Comparison of ENCODE assay signal across 25 cellular contexts in genomic region chr3:38653685-38654537, GRCh38. TPM values are rescaled to one million over a fixed set of nuclear protein-coding genes. Genes with fewer than 3 reads are reported as not detected.
A peak's percentile ranks its signal among the peaks of the same experiment; 100 is the strongest.
DNase-seq lines count a peak whose midpoint lies in the region; ATAC-seq, FAIRE-seq and TF ChIP-seq lines count a peak whose summit lies in the region.
"Had no signal": no experiment of that assay in that cellular context is flagged by ENCODE, and none has a peak within 500 bp of the region (broad histone marks: within the 10 kb centered on the region; RNA-seq: fewer than 3 reads in every experiment).

No MANE protein-coding gene starts in this region.

- H3K36me3 ChIP-seq in hepatocyte (replicated peaks; ENCODE audit: insufficient read depth, low read depth) = no peaks in the 10 kb centered on the region
- no peaks in the 10 kb centered on the region for H3K36me3 ChIP-seq in small intestine (ENCODE audit: control insufficient read depth in 2 of 2, insufficient read depth in 2 of 2, low read length in 2 of 2)
- H3K36me3 ChIP-seq: BLaER1 treated with 17β-estradiol and CSF1 and Interleukin-3, amounts not matched to agents 10 nM and 100 nM; HAP-1 had no signal

- H3K4me3 ChIP-seq in hepatocyte (no peak overlapping the region), small intestine (ENCODE audit: low read depth in 1 of 2, low read length in 2 of 2) (no peak overlapping the region)
- H3K4me3 ChIP-seq: BLaER1 treated with 17β-estradiol and CSF1 and Interleukin-3, amounts not matched to agents 10 nM and 100 nM; GM12878; GM23248; HAP-1 had no signal

- FAIRE-seq in small intestine (lab: Jason Lieb, UNC) = no peak
- FAIRE-seq: GM12878 had no signal

- no peaks in the 10 kb centered on the region for H3K79me2 ChIP-seq in hepatocyte

- H3K4me1 ChIP-seq in hepatocyte (ENCODE audit: insufficient read depth) = peaks cover 14% of the 10 kb centered on the region
- peaks cover 0 to 2% of the 10 kb centered on the region in 2 donors for H3K4me1 ChIP-seq in small intestine (ENCODE audit: control insufficient read depth in 2 of 2, insufficient read depth in 1 of 2, low read depth in 1 of 2, low read length in 1 of 2)

- 79% methylated on average over 7 of the region's 7 CpGs for WGBS in hepatocyte (ENCODE audit: low lambda C conversion rate, missing lambda C conversion rate)
- 46 to 73% (median 53%) methylated on average over 7 of the region's 7 CpGs for WGBS in small intestine, 3 donors

- H3K9me3 ChIP-seq in hepatocyte (ENCODE audit: low read depth) (no peaks in the 10 kb centered on the region), small intestine (ENCODE audit: control insufficient read depth, low read depth) (no peaks in the 10 kb centered on the region)
- H3K9me3 ChIP-seq: BLaER1 treated with 17β-estradiol and CSF1 and Interleukin-3, amounts not matched to agents 10 nM and 100 nM; Caco-2; HAP-1 had no signal

- H4K20me1 ChIP-seq in hepatocyte (ENCODE audit: insufficient read depth, poor library complexity, severe bottlenecking) = no peaks in the 10 kb centered on the region

- DNase-seq in NOMO-1 (lab: John Stamatoyannopoulos, UW; ENCODE audit: unreplicated experiment in 2 of 2) (peak; percentile 4 to 7), NOMO-1 treated with dmso at 0.1 percent for 144 hours (lab: John Stamatoyannopoulos, UW; ENCODE audit: unreplicated experiment) (no peak), hepatocyte (ENCODE audit: low spot score) (peak; percentile 17), small intestine (peak; percentile 56), T-helper 9 cell (no peak), NCI-H146 (lab: John Stamatoyannopoulos, UW) (no peak)
- DNase-seq in activated CD8-positive, alpha-beta memory T cell treated with anti-CD3 and anti-CD28 coated beads, Interleukin-2, amount 50 U/mL, for 48 hours = peak; percentile 33
- DNase-seq: ACHN; Caco-2; CD4-positive, alpha-beta memory T cell; DND-41; GM23248; Kasumi-1; NCI-H1417; NCI-H187; NCI-H226; NCI-H510A treated with DMSO at 0.1 percent for 48 hours; NCI-H748 treated with DMSO at 0.1 percent for 48 hours had no signal

- no peak overlapping the region for H3K4me2 ChIP-seq in hepatocyte

- ATAC-seq in HG02798 (IDR thresholded peaks at IDR 0.05; ENCODE audit: poor library complexity, unreplicated experiment) = no peak
- ATAC-seq: GM12878, Panc1 had no signal

- H3K9me2 ChIP-seq in hepatocyte (replicated peaks; ENCODE audit: insufficient read depth) = no peaks in the 10 kb centered on the region

- no peak overlapping the region for H2AFZ ChIP-seq in hepatocyte
- H2AFZ ChIP-seq: GM23248 had no signal

- H3K27ac ChIP-seq in hepatocyte (no peak overlapping the region), small intestine (ENCODE audit: low read depth in 1 of 2, low read length in 1 of 2) (no peak overlapping the region)
- H3K27ac ChIP-seq: 22Rv1; BLaER1 treated with 17β-estradiol and CSF1 and Interleukin-3, amounts not matched to agents 10 nM and 100 nM; GM23248 had no signal

- TF ChIP-seq CTCF in hepatocyte (IDR thresholded peaks at IDR 0.05; ENCODE audit: poor library complexity) = no peak

- peaks cover 41% of the 10 kb centered on the region for H3K27me3 ChIP-seq in hepatocyte
- H3K27me3 ChIP-seq in small intestine (ENCODE audit: control insufficient read depth in 2 of 2, insufficient read depth in 2 of 2, low read length in 2 of 2) = peaks cover 0 to 5% of the 10 kb centered on the region in 2 donors

RNA-seq across cellular contexts. Expression of gene SCN5A, which starts 4.4 kb away (rescaled TPM):
- total RNA-seq in hepatocyte = 0.48 and 1.3 TPM in 2 replicates
- polyA plus RNA-seq in hepatocyte (0.97 and 1.9 TPM in 2 replicates), small intestine (under 1 TPM in 2 of 3 donors, not detected in 1; 0.27 to 0.75 TPM)
- total RNA-seq: GM12878, GM23248, MCF 10A had no signal
- polyA plus RNA-seq: CD4-positive, alpha-beta memory T cell; GM12878; GM23248 had no signal

Comparison
In these comparisons a context has a peak if more than half of its experiments do, and no peak if none do; other contexts are left out.
1. DNase-seq: peak in NOMO-1 (2 of 2), activated CD8-positive, alpha-beta memory T cell treated with anti-CD3 and anti-CD28 coated beads, Interleukin-2, amount 50 U/mL, for 48 hours (single experiment), hepatocyte (single experiment) and small intestine (single experiment); none in NOMO-1 treated with dmso at 0.1 percent for 144 hours (single experiment), T-helper 9 cell (single experiment) and NCI-H146 (single experiment).